Comparison of ENCODE assay signal across 13 cellular contexts in genomic region chr16:57384248-57385070, GRCh38. TPM values are rescaled to one million over a fixed set of nuclear protein-coding genes. Genes with fewer than 3 reads are reported as not detected.
DNase-seq lines count a peak whose midpoint lies in the region; ATAC-seq and TF ChIP-seq lines count a peak whose summit lies in the region.
"Had no signal": no experiment of that assay in that cellular context is flagged by ENCODE, and none has a peak within 500 bp of the region (broad histone marks: within the 10 kb centered on the region; RNA-seq: fewer than 3 reads in every experiment).

No MANE protein-coding gene starts in this region.

- TF ChIP-seq POLR2A in esophagus muscularis mucosa (IDR thresholded peaks at IDR 0.05; ENCODE audit: low read depth): no peak
- TF ChIP-seq POLR2A in prostate gland (IDR thresholded peaks at IDR 0.05): no peak
- no peak for TF ChIP-seq POLR2A in spleen (IDR thresholded peaks at IDR 0.05)

- H3K79me2 ChIP-seq in OCI-LY3 (ENCODE audit: low read length): no peaks in the 10 kb centered on the region

- H3K36me3 ChIP-seq in H7 (replicated peaks; ENCODE audit: control insufficient read depth, insufficient read depth, low read length) (no peaks in the 10 kb centered on the region), OCI-LY3 (replicated peaks; ENCODE audit: low read depth, low read length) (no peaks in the 10 kb centered on the region), esophagus muscularis mucosa (peaks cover 4 to 20% (median 18%) of the 10 kb centered on the region in 4 donors), prostate gland (no peaks in the 10 kb centered on the region), spleen (no peaks in the 10 kb centered on the region)

- H3K4me1 ChIP-seq in OCI-LY3 (ENCODE audit: low read length) (peaks cover 100% of the 10 kb centered on the region), esophagus muscularis mucosa (peaks cover 55 to 67% (median 65%) of the 10 kb centered on the region in 4 donors), prostate gland (replicated peaks) (no peaks in the 10 kb centered on the region), spleen (peaks cover 0 to 37% (median 28%) of the 10 kb centered on the region in 6 donors)

- TF ChIP-seq EP300 in esophagus muscularis mucosa (IDR thresholded peaks at IDR 0.05): no peak

- no peak for ATAC-seq in GM18867 (IDR thresholded peaks at IDR 0.05; ENCODE audit: unreplicated experiment)

- H3K4me3 ChIP-seq in H7 (ENCODE audit: insufficient read depth, low read depth, low read length): no peak overlapping the region
- H3K4me3 ChIP-seq in OCI-LY3 (ENCODE audit: low read length): peak overlapping the region; percentile 13; the same call in 1 of the 2 replicates
- H3K4me3 ChIP-seq in esophagus muscularis mucosa: no peak overlapping the region
- no peak overlapping the region for H3K4me3 ChIP-seq in prostate gland
- no peak overlapping the region for H3K4me3 ChIP-seq in spleen

- H3K9ac ChIP-seq in OCI-LY3 (ENCODE audit: low read length): peak overlapping the region; percentile 61
- H3K9ac ChIP-seq: KMS-11 had no signal

- peak overlapping the region; percentile 1; the same call in 1 of the 2 replicates for H2AFZ ChIP-seq in OCI-LY3 (ENCODE audit: low read depth, low read length)

- H3K4me2 ChIP-seq in OCI-LY3 (ENCODE audit: low read length): peak overlapping the region; percentile 61
- H3K4me2 ChIP-seq: KMS-11 had no signal

- no peaks in the 10 kb centered on the region for H3K27me3 ChIP-seq in H7 (ENCODE audit: control insufficient read depth, insufficient read depth, low read length)
- no peaks in the 10 kb centered on the region for H3K27me3 ChIP-seq in OCI-LY3 (ENCODE audit: low read depth, low read length)
- no peaks in the 10 kb centered on the region for H3K27me3 ChIP-seq in esophagus muscularis mucosa
- no peaks in the 10 kb centered on the region for H3K27me3 ChIP-seq in prostate gland (replicated peaks; ENCODE audit: insufficient read depth)
- no peaks in the 10 kb centered on the region for H3K27me3 ChIP-seq in spleen (replicated peaks in 1 of 7)

- peak overlapping the region; percentile 89 for H3K27ac ChIP-seq in OCI-LY3 (ENCODE audit: low read length)
- peak overlapping the region; percentile 72 to 95 (median 84) for H3K27ac ChIP-seq in esophagus muscularis mucosa (replicated peaks in 1 of 4)
- peak overlapping the region; percentile 14 to 24 for H3K27ac ChIP-seq in prostate gland
- peak overlapping the region in 1 of 8 donors; percentile 36 for H3K27ac ChIP-seq in spleen
- H3K27ac ChIP-seq: KMS-11 had no signal

- intact Hi-C loops in esophagus muscularis mucosa (cut with DNase I): no loop called here
- intact Hi-C loops in prostate gland (cut with DNase I): no loop called here
- intact Hi-C loops in spleen (cut with DNase I; ENCODE audit: low total_unique reads): no loop called here

- H3K9me3 ChIP-seq in OCI-LY3 (ENCODE audit: insufficient read depth, low read length) (no peaks in the 10 kb centered on the region), esophagus muscularis mucosa (no peaks in the 10 kb centered on the region), prostate gland (no peaks in the 10 kb centered on the region), spleen (no peaks in the 10 kb centered on the region)

- DNase-seq in H7: peak; percentile 23
- no peak for DNase-seq in esophagus muscularis mucosa (ENCODE audit: extremely low spot score)
- DNase-seq in prostate gland (ENCODE audit: low spot score): no peak
- no peak for DNase-seq in DMS 273 treated with DMSO at 0.1 percent for 48 hours (lab: John Stamatoyannopoulos, UW)
- no peak for DNase-seq in spleen
- no peak for DNase-seq in iPS-NIHi11 (ENCODE audit: low spot score)
- DNase-seq: activated CD8-positive, alpha-beta memory T cell treated with anti-CD3 and anti-CD28 coated beads for 24 hours; activated naive CD4-positive, alpha-beta T cell treated with anti-CD3 and anti-CD28 coated beads, Interleukin-2, amount 10 ng/mL, durations not matched to agents 7 days and 5 days; CD4-positive, alpha-beta memory T cell; GDM1 had no signal

- no peak for TF ChIP-seq CTCF in OCI-LY3 (IDR thresholded peaks at IDR 0.05; ENCODE audit: low read depth, low read length)
- no peak for TF ChIP-seq CTCF in esophagus muscularis mucosa (IDR thresholded peaks at IDR 0.05)
- no peak for TF ChIP-seq CTCF in prostate gland (IDR thresholded peaks at IDR 0.05)
- no peak for TF ChIP-seq CTCF in spleen (IDR thresholded peaks at IDR 0.05 in 8 of 11, conservative IDR thresholded peaks at IDR 0.05 in 3 of 11)

- H4K20me1 ChIP-seq in OCI-LY3 (ENCODE audit: insufficient read depth, low read length): no peaks in the 10 kb centered on the region

- WGBS in esophagus muscularis mucosa: 65% methylated on average over 8 of the region's 11 CpGs
- WGBS in prostate gland: 64% methylated on average over 11 of the region's 11 CpGs
- WGBS in spleen, 5 donors: 36 to 47% (median 44%) methylated on average over 9 to 11 of the region's 11 CpGs

RNA-seq across cellular contexts. Expression of gene CX3CL1, which starts 12.2 kb away (rescaled TPM):
- total RNA-seq in H7 (2014; rRNA removed; shearing (Covaris generic)): 0.67 and 2.1 TPM in 2 replicates
- total RNA-seq in esophagus muscularis mucosa: 10 to 100 TPM; 26.8 to 40.4 (median 29.9) TPM
- total RNA-seq in prostate gland: 10 to 100 TPM; 30.2 to 52.6 TPM
- 1 to 10 TPM in 5 of 7 donors, under 1 TPM in 2; 0.67 to 7.3 (median 1.6) TPM for total RNA-seq in spleen
- 1 to 10 TPM in 2 of 3 donors, under 1 TPM in 1; 0.39 to 2.4 (median 1.5) TPM for polyA plus RNA-seq in spleen
- total RNA-seq: CD4-positive, alpha-beta memory T cell had no signal
- polyA plus RNA-seq: CD4-positive, alpha-beta memory T cell had no signal

RNA-seq across cellular contexts. Expression of gene CCL17, which starts 20.1 kb away (rescaled TPM):
- total RNA-seq in H7 (2014; rRNA removed; shearing (Covaris generic)): not detected in 2 replicates
- total RNA-seq in esophagus muscularis mucosa: not detected
- total RNA-seq in prostate gland: not detected
- 1 to 10 TPM in 2 of 7 donors, under 1 TPM in 1, not detected in 4; 0.75 to 3.1 (median 1.2) TPM for total RNA-seq in spleen
- 1 to 10 TPM in 2 of 3 donors, under 1 TPM in 1; 0.29 to 4.0 (median 2.8) TPM for polyA plus RNA-seq in spleen
- total RNA-seq: CD4-positive, alpha-beta memory T cell had no signal
- polyA plus RNA-seq: CD4-positive, alpha-beta memory T cell had no signal

RNA-seq across cellular contexts. Expression of gene CCL22, which starts 25.9 kb away (rescaled TPM):
- not detected in 2 replicates for total RNA-seq in H7 (2014; rRNA removed; shearing (Covaris generic))
- total RNA-seq in esophagus muscularis mucosa: not detected
- under 1 TPM in 1 of 2 donors, not detected in 1; 0.51 TPM for total RNA-seq in prostate gland
- total RNA-seq in spleen: 1 to 10 TPM in 5 of 7 donors, under 1 TPM in 2; 0.51 to 6.9 (median 1.9) TPM
- 1 to 10 TPM; 1.0 to 1.9 (median 1.6) TPM for polyA plus RNA-seq in spleen
- polyA plus RNA-seq: CD4-positive, alpha-beta memory T cell had no signal
